In genomic region chr17:48593126-48593829, GRCh38 we compare ENCODE assay signal across 1 cellular context.
TF ChIP-seq lines count a peak whose summit lies in the region.

TSS of gene HOXB5 (minus strand) at chr17:48593779. CDS start at chr17:48593682, 97 bp downstream.

TF ChIP-seq in GM23338, 12 proteins besides CTCF, POLR2A, EP300 and RAD21 (continued from another document):
- no peak for TF ChIP-seq ZNF462 (CRISPR knock-in tag; IDR thresholded peaks at IDR 0.05)
